ENCODE assay signal across 8 cellular contexts in genomic region chr17:82023447-82024241, GRCh38. TPM values are rescaled to one million over a fixed set of nuclear protein-coding genes. Genes with fewer than 3 reads are reported as not detected.
DNase-seq lines count a peak whose midpoint lies in the region; ATAC-seq and TF ChIP-seq lines count a peak whose summit lies in the region.

No MANE protein-coding gene starts in this region.

- H3K27ac Mint-ChIP-seq in activated CD4-positive, alpha-beta T cell treated with anti-CD3 and anti-CD28 coated beads for 36 hours = no peak overlapping the region

- H3K4me1 ChIP-seq in Peyer's patch (peaks cover 3 to 35% (median 19%) of the 10 kb centered on the region in 4 donors), muscle layer of duodenum (ENCODE audit: control insufficient read depth in 1 of 2, insufficient read depth in 2 of 2, low read length in 2 of 2) (peaks cover 12 to 28% of the 10 kb centered on the region in 2 donors)

- peak overlapping the region; percentile 61 to 92 (median 85) for H3K4me3 ChIP-seq in Peyer's patch
- peak overlapping the region; percentile 71 to 100 (median 91) for H3K4me3 ChIP-seq in dorsolateral prefrontal cortex
- peak overlapping the region; percentile 64 to 75 for H3K4me3 ChIP-seq in muscle layer of duodenum (ENCODE audit: low read depth in 1 of 2, low read length in 2 of 2)

- intact Hi-C loops in activated CD4-positive, alpha-beta T cell treated with anti-CD3 and anti-CD28 coated beads for 36 hours (cut with DNase I, micrococcal nuclease) = loop anchor here (1.0 to 2.0 kb wide), 17 partner anchors 8 to 625 kb away; partner anchors contain the start of genes DCXR (in 2 of the 2), RAC3 (in 2 of the 2), ALYREF (in 1 of the 2) and ANAPC11 (in 1 of the 2)
- intact Hi-C loops in dorsolateral prefrontal cortex (cut with DNase I) (loop anchor here (2.0 to 5.0 kb wide), 3 partner anchors 46 to 156 kb away; partner anchors contain the start of gene ASPSCR1 (in 2 of the 2)), posterior cingulate gyrus (cut with DNase I) (no loop called here)

- H3K4me3 Mint-ChIP-seq in activated CD4-positive, alpha-beta T cell treated with anti-CD3 and anti-CD28 coated beads for 36 hours = peak overlapping the region; percentile 84

- ATAC-seq in activated CD4-positive, alpha-beta T cell treated with anti-CD3 and anti-CD28 coated beads for 36 hours = no peak
- peak; percentile 4 for ATAC-seq in HG02588 (IDR thresholded peaks at IDR 0.05; ENCODE audit: unreplicated experiment)
- ATAC-seq in activated CD4-positive, CD25-positive, alpha-beta regulatory T cell treated with anti-CD3 and anti-CD28 coated beads, Interleukin-2, amount 50 U/mL, for 24 hours = no peak

- TF ChIP-seq POLR2A in Peyer's patch (IDR thresholded peaks at IDR 0.05) = no peak

- no peaks in the 10 kb centered on the region for H3K9me3 Mint-ChIP-seq in activated CD4-positive, alpha-beta T cell treated with anti-CD3 and anti-CD28 coated beads for 36 hours (ENCODE audit: low read depth)

- H3K27ac ChIP-seq in Peyer's patch = peak overlapping the region in 3 of 4 donors; percentile 40 to 80 (median 46)
- H3K27ac ChIP-seq in dorsolateral prefrontal cortex = peak overlapping the region in 17 of 59 donors; percentile 11 to 79 (median 51)
- no peak overlapping the region for H3K27ac ChIP-seq in muscle layer of duodenum (ENCODE audit: low read length)

- H3K4me1 Mint-ChIP-seq in activated CD4-positive, alpha-beta T cell treated with anti-CD3 and anti-CD28 coated beads for 36 hours = peaks cover 14% of the 10 kb centered on the region

- no peaks in the 10 kb centered on the region for H3K36me3 Mint-ChIP-seq in activated CD4-positive, alpha-beta T cell treated with anti-CD3 and anti-CD28 coated beads for 36 hours (ENCODE audit: low read depth)

- peak; percentile 50 for DNase-seq in activated CD4-positive, alpha-beta T cell treated with anti-CD3 and anti-CD28 coated beads for 36 hours
- DNase-seq in activated CD4-positive, alpha-beta T cell treated with anti-CD3 and anti-CD28 coated beads for 1 hour = no peak
- DNase-seq in Peyer's patch (no peak), dorsolateral prefrontal cortex (peak in 1 of 10 donors; percentile 51), posterior cingulate gyrus (no peak)

- TF ChIP-seq CTCF in Peyer's patch (IDR thresholded peaks at IDR 0.05) (no peak), dorsolateral prefrontal cortex (IDR thresholded peaks at IDR 0.05 in 54 of 56, conservative IDR thresholded peaks at IDR 0.05 in 2 of 56; ENCODE audit: low read depth in 1 of 56, partially characterized antibody in 56 of 56) (peak in 1 of 56 donors; percentile 14)

- H3K27me3 ChIP-seq in Peyer's patch (no peaks in the 10 kb centered on the region), dorsolateral prefrontal cortex (no peaks in the 10 kb centered on the region), muscle layer of duodenum (ENCODE audit: low read depth, low read length) (no peaks in the 10 kb centered on the region)

- CTCF ChIA-PET in activated CD4-positive, alpha-beta T cell treated with anti-CD3 and anti-CD28 coated beads for 36 hours (lab: Charles Lee) = interaction anchor here (1.4 to 5.1 kb wide), 3 partner anchors 11 to 64 kb away, joined by 7 to 54 read pairs (median 16); partner anchors contain the start of genes DCXR and NOTUM

- H3K27me3 Mint-ChIP-seq in activated CD4-positive, alpha-beta T cell treated with anti-CD3 and anti-CD28 coated beads for 36 hours = no peaks in the 10 kb centered on the region

- POLR2A ChIA-PET in activated CD4-positive, alpha-beta T cell treated with anti-CD3 and anti-CD28 coated beads for 36 hours (lab: Charles Lee) = interaction anchor here (0.5 to 1.5 kb wide), 4 partner anchors 14 to 151 kb away, joined by 3 to 9 read pairs (median 3); partner anchors contain the start of gene DCXR

- H3K36me3 ChIP-seq in Peyer's patch (peaks cover 0 to 6% (median 0%) of the 10 kb centered on the region in 3 donors), muscle layer of duodenum (ENCODE audit: control insufficient read depth in 1 of 2, insufficient read depth in 2 of 2, low read length in 2 of 2) (peaks cover 0 to 9% of the 10 kb centered on the region in 2 donors)

- no peaks in the 10 kb centered on the region for H3K9me3 ChIP-seq in Peyer's patch
- H3K9me3 ChIP-seq in muscle layer of duodenum (ENCODE audit: control insufficient read depth in 1 of 2, low read length in 2 of 2) = no peaks in the 10 kb centered on the region

RNA-seq across cellular contexts. Expression of gene LRRC45, which starts 0.5 kb away (rescaled TPM):
- total RNA-seq in activated CD4-positive, alpha-beta T cell treated with anti-CD3 and anti-CD28 coated beads for 36 hours = 10 to 100 TPM; 17.6 to 20.6 TPM
- total RNA-seq in Peyer's patch (10 to 100 TPM; 15.5 to 74.3 (median 23.1) TPM), dorsolateral prefrontal cortex (10 to 100 TPM in 95 of 120 experiments, 1 to 10 TPM in 25; 6.8 to 22.2 (median 12.3) TPM)

RNA-seq across cellular contexts. Expression of gene CENPX, which starts 1.0 kb away (rescaled TPM):
- 10 to 100 TPM; 77.5 to 84.1 TPM for total RNA-seq in activated CD4-positive, alpha-beta T cell treated with anti-CD3 and anti-CD28 coated beads for 36 hours
- total RNA-seq in Peyer's patch (100 to 1,000 TPM in 2 of 4 donors, 10 to 100 TPM in 2; 49.1 to 123 (median 91.8) TPM), dorsolateral prefrontal cortex (10 to 100 TPM; 28.0 to 64.9 (median 45.1) TPM)

RNA-seq across cellular contexts. Expression of gene RAC3, which starts 7.8 kb away (rescaled TPM):
- 10 to 100 TPM in 1 of 2 experiments, 1 to 10 TPM in 1; 9.6 to 10.6 TPM for total RNA-seq in activated CD4-positive, alpha-beta T cell treated with anti-CD3 and anti-CD28 coated beads for 36 hours
- total RNA-seq in Peyer's patch (10 to 100 TPM in 2 of 4 donors, 1 to 10 TPM in 2; 4.6 to 20.6 (median 9.8) TPM), dorsolateral prefrontal cortex (10 to 100 TPM in 119 of 120 experiments, 1 to 10 TPM in 1; 9.9 to 30.9 (median 21.2) TPM)

RNA-seq across cellular contexts. Expression of gene DCXR, which starts 13.9 kb away (rescaled TPM):
- total RNA-seq in activated CD4-positive, alpha-beta T cell treated with anti-CD3 and anti-CD28 coated beads for 36 hours = 100 to 1,000 TPM; 105 to 166 TPM
- total RNA-seq in Peyer's patch (100 to 1,000 TPM in 2 of 4 donors, 10 to 100 TPM in 2; 68.5 to 104 (median 86.8) TPM), dorsolateral prefrontal cortex (100 to 1,000 TPM in 115 of 120 experiments, 10 to 100 TPM in 5; 80.1 to 213 (median 127) TPM)

RNA-seq across cellular contexts. Expression of gene RFNG, which starts 28.0 kb away (rescaled TPM):
- 10 to 100 TPM; 16.9 to 17.5 TPM for total RNA-seq in activated CD4-positive, alpha-beta T cell treated with anti-CD3 and anti-CD28 coated beads for 36 hours
- 10 to 100 TPM; 42.9 to 65.7 (median 50.2) TPM for total RNA-seq in Peyer's patch
- 10 to 100 TPM; 22.3 to 73.4 (median 36.6) TPM for total RNA-seq in dorsolateral prefrontal cortex
